1 cellular context compared by ENCODE assay signal in the genomic region with DNA sequence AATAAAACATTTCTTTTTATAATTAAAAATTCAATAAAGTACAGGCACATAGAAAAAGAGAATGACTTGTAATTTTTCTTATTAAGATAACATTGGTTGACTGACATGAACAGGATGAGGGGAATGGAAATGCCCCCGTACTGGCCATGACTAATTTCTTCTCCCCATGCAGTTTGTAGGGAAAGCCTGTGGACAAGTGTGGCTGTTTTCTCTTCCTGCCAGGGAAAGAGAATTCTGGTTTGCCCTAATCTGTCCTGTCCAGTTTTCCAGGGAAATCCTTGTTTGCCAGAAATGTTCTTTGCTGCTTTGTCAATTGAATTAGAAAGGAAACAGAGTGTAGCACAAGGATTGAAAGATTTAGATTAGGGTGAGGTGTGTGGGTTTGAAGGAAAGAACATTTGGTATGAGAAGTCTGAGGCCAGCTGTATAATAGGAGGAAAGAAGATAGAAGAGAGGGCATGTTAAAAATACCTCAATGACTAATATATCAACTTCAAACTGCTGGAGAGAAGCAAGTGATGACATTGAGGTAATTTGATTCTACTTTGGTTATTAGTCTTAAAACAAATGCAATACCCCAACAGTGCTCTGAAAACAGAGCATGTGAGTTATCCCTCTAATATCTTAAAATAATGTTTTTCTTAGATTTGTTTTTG.
TF ChIP-seq lines count a peak whose summit lies in the region.

No MANE protein-coding gene starts in this region.

TF ChIP-seq in GM12878, 131 proteins besides CTCF, POLR2A, EP300 and RAD21 (continued from another document and continues in another):
- TF ChIP-seq, protein P1, sequence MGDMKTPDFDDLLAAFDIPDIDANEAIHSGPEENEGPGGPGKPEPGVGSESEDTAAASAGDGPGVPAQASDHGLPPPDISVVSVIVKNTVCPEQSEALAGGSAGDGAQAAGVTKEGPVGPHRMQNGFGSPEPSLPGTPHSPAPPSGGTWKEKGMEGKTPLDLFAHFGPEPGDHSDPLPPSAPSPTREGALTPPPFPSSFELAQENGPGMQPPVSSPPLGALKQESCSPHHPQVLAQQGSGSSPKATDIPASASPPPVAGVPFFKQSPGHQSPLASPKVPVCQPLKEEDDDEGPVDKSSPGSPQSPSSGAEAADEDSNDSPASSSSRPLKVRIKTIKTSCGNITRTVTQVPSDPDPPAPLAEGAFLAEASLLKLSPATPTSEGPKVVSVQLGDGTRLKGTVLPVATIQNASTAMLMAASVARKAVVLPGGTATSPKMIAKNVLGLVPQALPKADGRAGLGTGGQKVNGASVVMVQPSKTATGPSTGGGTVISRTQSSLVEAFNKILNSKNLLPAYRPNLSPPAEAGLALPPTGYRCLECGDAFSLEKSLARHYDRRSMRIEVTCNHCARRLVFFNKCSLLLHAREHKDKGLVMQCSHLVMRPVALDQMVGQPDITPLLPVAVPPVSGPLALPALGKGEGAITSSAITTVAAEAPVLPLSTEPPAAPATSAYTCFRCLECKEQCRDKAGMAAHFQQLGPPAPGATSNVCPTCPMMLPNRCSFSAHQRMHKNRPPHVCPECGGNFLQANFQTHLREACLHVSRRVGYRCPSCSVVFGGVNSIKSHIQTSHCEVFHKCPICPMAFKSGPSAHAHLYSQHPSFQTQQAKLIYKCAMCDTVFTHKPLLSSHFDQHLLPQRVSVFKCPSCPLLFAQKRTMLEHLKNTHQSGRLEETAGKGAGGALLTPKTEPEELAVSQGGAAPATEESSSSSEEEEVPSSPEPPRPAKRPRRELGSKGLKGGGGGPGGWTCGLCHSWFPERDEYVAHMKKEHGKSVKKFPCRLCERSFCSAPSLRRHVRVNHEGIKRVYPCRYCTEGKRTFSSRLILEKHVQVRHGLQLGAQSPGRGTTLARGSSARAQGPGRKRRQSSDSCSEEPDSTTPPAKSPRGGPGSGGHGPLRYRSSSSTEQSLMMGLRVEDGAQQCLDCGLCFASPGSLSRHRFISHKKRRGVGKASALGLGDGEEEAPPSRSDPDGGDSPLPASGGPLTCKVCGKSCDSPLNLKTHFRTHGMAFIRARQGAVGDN (IDR thresholded peaks at IDR 0.05), result no peak
- TF ChIP-seq FOXK2 (IDR thresholded peaks at IDR 0.05) (no peak), EED (IDR thresholded peaks at IDR 0.05; ENCODE audit: low read depth) (peak; percentile 81; the same call in 1 of the 2 replicates), SREBF2 (IDR thresholded peaks at IDR 0.05; ENCODE audit: low read length) (no peak), NRF1 (conservative IDR thresholded peaks at IDR 0.05; ENCODE audit: low read depth, low read length) (no peak), IKZF1 (conservative IDR thresholded peaks at IDR 0.05) (no peak), ZNF622 (IDR thresholded peaks at IDR 0.05) (no peak), GATAD2B (conservative IDR thresholded peaks at IDR 0.05; ENCODE audit: low read depth) (no peak), ZNF217 (IDR thresholded peaks at IDR 0.05) (no peak), ATF7 (IDR thresholded peaks at IDR 0.05; ENCODE audit: low read depth) (no peak), RUNX3 (IDR thresholded peaks at IDR 0.05; ENCODE audit: low read length) (peak; percentile 84), SP1 (IDR thresholded peaks at IDR 0.05; ENCODE audit: low read depth, low read length) (no peak), NFXL1 (IDR thresholded peaks at IDR 0.05; ENCODE audit: borderline replicate concordance) (no peak), POU2F2 (IDR thresholded peaks at IDR 0.05; ENCODE audit: borderline replicate concordance, low read depth, low read length) (no peak), CHD4 (IDR thresholded peaks at IDR 0.05) (no peak), IKZF2 (IDR thresholded peaks at IDR 0.05) (peak in 1 of 2 experiments; percentile 18; a peak in 2 of 4 replicates), CHD2 (IDR thresholded peaks at IDR 0.05; ENCODE audit: borderline replicate concordance, low read depth, low read length) (no peak), POLR2AphosphoS2 (IDR thresholded peaks at IDR 0.05; ENCODE audit: low read depth, low read length) (no peak), ZNF384 (IDR thresholded peaks at IDR 0.05; ENCODE audit: borderline replicate concordance, low read depth, low read length) (no peak), BMI1 (IDR thresholded peaks at IDR 0.05; ENCODE audit: borderline replicate concordance) (no peak), POLR2AphosphoS5 (IDR thresholded peaks at IDR 0.05; ENCODE audit: low read length) (no peak), SUZ12 (IDR thresholded peaks at IDR 0.05; ENCODE audit: unreplicated experiment) (no peak), KAT2A (conservative IDR thresholded peaks at IDR 0.05; ENCODE audit: control insufficient read depth, low read depth, low read length) (no peak), CHD1 (IDR thresholded peaks at IDR 0.05; ENCODE audit: low read depth, low read length) (no peak), STAT3 (IDR thresholded peaks at IDR 0.05; ENCODE audit: low read depth, low read length) (no peak), HDAC2 (IDR thresholded peaks at IDR 0.05) (no peak), ZNF207 (IDR thresholded peaks at IDR 0.05; ENCODE audit: borderline replicate concordance) (no peak), WRNIP1 (IDR thresholded peaks at IDR 0.05; ENCODE audit: borderline replicate concordance, low read depth, low read length) (no peak), ZZZ3 (IDR thresholded peaks at IDR 0.05; ENCODE audit: control insufficient read depth, insufficient read length, low read depth) (no peak), RBBP5 (conservative IDR thresholded peaks at IDR 0.05) (no peak), JUNB (IDR thresholded peaks at IDR 0.05) (peak; percentile 97), MYB (IDR thresholded peaks at IDR 0.05; ENCODE audit: borderline replicate concordance, low read depth, low read length) (no peak), EZH2 (IDR thresholded peaks at IDR 0.05; ENCODE audit: borderline replicate concordance, control insufficient read depth, low read depth, low read length) (no peak), NFYA (IDR thresholded peaks at IDR 0.05; ENCODE audit: borderline replicate concordance, low read depth, low read length) (no peak), TCF3 (IDR thresholded peaks at IDR 0.05; ENCODE audit: borderline replicate concordance, insufficient read depth, low read depth, low read length) (peak; percentile 44; the same call in 1 of the 2 replicates)
- TF ChIP-seq, protein P2, sequence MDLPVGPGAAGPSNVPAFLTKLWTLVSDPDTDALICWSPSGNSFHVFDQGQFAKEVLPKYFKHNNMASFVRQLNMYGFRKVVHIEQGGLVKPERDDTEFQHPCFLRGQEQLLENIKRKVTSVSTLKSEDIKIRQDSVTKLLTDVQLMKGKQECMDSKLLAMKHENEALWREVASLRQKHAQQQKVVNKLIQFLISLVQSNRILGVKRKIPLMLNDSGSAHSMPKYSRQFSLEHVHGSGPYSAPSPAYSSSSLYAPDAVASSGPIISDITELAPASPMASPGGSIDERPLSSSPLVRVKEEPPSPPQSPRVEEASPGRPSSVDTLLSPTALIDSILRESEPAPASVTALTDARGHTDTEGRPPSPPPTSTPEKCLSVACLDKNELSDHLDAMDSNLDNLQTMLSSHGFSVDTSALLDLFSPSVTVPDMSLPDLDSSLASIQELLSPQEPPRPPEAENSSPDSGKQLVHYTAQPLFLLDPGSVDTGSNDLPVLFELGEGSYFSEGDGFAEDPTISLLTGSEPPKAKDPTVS (IDR thresholded peaks at IDR 0.05; ENCODE audit: low read depth, low read length), result no peak
- TF ChIP-seq, protein P3, sequence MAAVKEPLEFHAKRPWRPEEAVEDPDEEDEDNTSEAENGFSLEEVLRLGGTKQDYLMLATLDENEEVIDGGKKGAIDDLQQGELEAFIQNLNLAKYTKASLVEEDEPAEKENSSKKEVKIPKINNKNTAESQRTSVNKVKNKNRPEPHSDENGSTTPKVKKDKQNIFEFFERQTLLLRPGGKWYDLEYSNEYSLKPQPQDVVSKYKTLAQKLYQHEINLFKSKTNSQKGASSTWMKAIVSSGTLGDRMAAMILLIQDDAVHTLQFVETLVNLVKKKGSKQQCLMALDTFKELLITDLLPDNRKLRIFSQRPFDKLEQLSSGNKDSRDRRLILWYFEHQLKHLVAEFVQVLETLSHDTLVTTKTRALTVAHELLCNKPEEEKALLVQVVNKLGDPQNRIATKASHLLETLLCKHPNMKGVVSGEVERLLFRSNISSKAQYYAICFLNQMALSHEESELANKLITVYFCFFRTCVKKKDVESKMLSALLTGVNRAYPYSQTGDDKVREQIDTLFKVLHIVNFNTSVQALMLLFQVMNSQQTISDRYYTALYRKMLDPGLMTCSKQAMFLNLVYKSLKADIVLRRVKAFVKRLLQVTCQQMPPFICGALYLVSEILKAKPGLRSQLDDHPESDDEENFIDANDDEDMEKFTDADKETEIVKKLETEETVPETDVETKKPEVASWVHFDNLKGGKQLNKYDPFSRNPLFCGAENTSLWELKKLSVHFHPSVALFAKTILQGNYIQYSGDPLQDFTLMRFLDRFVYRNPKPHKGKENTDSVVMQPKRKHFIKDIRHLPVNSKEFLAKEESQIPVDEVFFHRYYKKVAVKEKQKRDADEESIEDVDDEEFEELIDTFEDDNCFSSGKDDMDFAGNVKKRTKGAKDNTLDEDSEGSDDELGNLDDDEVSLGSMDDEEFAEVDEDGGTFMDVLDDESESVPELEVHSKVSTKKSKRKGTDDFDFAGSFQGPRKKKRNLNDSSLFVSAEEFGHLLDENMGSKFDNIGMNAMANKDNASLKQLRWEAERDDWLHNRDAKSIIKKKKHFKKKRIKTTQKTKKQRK (IDR thresholded peaks at IDR 0.05; ENCODE audit: low read depth, low read length), result no peak
- TF ChIP-seq, protein P4, sequence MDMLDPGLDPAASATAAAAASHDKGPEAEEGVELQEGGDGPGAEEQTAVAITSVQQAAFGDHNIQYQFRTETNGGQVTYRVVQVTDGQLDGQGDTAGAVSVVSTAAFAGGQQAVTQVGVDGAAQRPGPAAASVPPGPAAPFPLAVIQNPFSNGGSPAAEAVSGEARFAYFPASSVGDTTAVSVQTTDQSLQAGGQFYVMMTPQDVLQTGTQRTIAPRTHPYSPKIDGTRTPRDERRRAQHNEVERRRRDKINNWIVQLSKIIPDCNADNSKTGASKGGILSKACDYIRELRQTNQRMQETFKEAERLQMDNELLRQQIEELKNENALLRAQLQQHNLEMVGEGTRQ (IDR thresholded peaks at IDR 0.05; ENCODE audit: borderline replicate concordance, low read depth, low read length), result no peak
- TF ChIP-seq, protein P5, sequence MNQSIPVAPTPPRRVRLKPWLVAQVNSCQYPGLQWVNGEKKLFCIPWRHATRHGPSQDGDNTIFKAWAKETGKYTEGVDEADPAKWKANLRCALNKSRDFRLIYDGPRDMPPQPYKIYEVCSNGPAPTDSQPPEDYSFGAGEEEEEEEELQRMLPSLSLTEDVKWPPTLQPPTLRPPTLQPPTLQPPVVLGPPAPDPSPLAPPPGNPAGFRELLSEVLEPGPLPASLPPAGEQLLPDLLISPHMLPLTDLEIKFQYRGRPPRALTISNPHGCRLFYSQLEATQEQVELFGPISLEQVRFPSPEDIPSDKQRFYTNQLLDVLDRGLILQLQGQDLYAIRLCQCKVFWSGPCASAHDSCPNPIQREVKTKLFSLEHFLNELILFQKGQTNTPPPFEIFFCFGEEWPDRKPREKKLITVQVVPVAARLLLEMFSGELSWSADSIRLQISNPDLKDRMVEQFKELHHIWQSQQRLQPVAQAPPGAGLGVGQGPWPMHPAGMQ (IDR thresholded peaks at IDR 0.05; ENCODE audit: borderline replicate concordance), result no peak
- TF ChIP-seq, protein P6, sequence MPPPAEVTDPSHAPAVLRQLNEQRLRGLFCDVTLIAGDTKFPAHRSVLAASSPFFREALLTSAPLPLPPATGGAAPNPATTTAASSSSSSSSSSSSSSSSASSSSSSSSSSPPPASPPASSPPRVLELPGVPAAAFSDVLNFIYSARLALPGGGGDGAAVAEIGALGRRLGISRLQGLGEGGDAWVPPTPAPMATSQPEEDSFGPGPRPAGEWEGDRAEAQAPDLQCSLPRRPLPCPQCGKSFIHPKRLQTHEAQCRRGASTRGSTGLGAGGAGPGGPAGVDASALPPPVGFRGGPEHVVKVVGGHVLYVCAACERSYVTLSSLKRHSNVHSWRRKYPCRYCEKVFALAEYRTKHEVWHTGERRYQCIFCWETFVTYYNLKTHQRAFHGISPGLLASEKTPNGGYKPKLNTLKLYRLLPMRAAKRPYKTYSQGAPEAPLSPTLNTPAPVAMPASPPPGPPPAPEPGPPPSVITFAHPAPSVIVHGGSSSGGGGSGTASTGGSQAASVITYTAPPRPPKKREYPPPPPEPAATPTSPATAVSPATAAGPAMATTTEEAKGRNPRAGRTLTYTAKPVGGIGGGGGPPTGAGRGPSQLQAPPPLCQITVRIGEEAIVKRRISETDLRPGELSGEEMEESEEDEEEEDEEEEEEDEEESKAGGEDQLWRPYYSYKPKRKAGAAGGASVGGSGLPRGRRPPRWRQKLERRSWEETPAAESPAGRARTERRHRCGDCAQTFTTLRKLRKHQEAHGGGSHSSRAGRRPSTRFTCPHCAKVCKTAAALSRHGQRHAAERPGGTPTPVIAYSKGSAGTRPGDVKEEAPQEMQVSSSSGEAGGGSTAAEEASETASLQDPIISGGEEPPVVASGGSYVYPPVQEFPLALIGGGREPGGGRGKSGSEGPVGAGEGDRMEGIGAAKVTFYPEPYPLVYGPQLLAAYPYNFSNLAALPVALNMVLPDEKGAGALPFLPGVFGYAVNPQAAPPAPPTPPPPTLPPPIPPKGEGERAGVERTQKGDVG (CRISPR knock-in tag; IDR thresholded peaks at IDR 0.05), result no peak
- TF ChIP-seq, protein P7, sequence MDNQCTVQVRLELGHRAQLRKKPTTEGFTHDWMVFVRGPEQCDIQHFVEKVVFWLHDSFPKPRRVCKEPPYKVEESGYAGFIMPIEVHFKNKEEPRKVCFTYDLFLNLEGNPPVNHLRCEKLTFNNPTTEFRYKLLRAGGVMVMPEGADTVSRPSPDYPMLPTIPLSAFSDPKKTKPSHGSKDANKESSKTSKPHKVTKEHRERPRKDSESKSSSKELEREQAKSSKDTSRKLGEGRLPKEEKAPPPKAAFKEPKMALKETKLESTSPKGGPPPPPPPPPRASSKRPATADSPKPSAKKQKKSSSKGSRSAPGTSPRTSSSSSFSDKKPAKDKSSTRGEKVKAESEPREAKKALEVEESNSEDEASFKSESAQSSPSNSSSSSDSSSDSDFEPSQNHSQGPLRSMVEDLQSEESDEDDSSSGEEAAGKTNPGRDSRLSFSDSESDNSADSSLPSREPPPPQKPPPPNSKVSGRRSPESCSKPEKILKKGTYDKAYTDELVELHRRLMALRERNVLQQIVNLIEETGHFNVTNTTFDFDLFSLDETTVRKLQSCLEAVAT (IDR thresholded peaks at IDR 0.05), result no peak
- TF ChIP-seq, protein P8, sequence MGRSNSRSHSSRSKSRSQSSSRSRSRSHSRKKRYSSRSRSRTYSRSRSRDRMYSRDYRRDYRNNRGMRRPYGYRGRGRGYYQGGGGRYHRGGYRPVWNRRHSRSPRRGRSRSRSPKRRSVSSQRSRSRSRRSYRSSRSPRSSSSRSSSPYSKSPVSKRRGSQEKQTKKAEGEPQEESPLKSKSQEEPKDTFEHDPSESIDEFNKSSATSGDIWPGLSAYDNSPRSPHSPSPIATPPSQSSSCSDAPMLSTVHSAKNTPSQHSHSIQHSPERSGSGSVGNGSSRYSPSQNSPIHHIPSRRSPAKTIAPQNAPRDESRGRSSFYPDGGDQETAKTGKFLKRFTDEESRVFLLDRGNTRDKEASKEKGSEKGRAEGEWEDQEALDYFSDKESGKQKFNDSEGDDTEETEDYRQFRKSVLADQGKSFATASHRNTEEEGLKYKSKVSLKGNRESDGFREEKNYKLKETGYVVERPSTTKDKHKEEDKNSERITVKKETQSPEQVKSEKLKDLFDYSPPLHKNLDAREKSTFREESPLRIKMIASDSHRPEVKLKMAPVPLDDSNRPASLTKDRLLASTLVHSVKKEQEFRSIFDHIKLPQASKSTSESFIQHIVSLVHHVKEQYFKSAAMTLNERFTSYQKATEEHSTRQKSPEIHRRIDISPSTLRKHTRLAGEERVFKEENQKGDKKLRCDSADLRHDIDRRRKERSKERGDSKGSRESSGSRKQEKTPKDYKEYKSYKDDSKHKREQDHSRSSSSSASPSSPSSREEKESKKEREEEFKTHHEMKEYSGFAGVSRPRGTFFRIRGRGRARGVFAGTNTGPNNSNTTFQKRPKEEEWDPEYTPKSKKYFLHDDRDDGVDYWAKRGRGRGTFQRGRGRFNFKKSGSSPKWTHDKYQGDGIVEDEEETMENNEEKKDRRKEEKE (IDR thresholded peaks at IDR 0.05), result no peak
